Comparison of ENCODE assay signal across 29 cellular contexts in the genomic region with DNA sequence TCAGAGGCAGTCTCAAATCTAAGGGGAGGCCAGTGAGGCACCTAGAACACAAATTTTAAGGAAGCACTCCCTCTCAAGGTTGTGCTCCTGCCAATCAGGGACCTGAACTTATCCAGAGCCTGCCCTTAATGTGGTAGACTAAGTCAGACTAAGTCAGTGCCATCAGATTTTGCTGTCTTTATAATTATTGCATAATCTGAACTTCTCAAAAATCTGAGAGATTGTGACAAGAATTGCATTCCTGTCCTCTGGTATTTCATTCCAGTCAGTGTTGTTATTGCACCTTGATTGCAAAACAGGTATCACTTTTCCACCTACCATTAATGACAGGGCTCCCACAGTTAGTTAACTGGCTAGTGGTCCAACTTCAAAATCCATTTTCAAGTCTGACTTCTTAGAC.
A peak's percentile ranks its signal among the peaks of the same experiment; 100 is the strongest.
DNase-seq lines count a peak whose midpoint lies in the region; ATAC-seq and TF ChIP-seq lines count a peak whose summit lies in the region.
"Had no signal": no experiment of that assay in that cellular context is flagged by ENCODE, and none has a peak within 500 bp of the region (broad histone marks: within the 10 kb centered on the region; RNA-seq: fewer than 3 reads in every experiment).

No MANE protein-coding gene starts in this region.

- no peak for DNase-seq in PC-3
- no peak for DNase-seq in head of caudate nucleus
- no peak for DNase-seq in GM20000 (ENCODE audit: low spot score)
- DNase-seq: 8988T; ACHN; AML-193; BE2C; C1 segment of cervical spinal cord; Caco-2; Calu3; CD4-positive, alpha-beta memory T cell; CD4-positive, alpha-beta T cell; CD4-positive, CD25-positive, alpha-beta regulatory T cell; CD8-positive, alpha-beta memory T cell; CD8-positive, alpha-beta T cell; COR-L47; DMS 273 treated with DMSO at 0.1 percent for 48 hours; DMS153; DMS53; DMS79; DMS79 treated with DMSO at 0.1 percent for 48 hours; DND-41; EL had no signal

- H3K27me3 ChIP-seq in BLaER1 (no peaks in the 10 kb centered on the region), PC-3 (ENCODE audit: low read length) (no peaks in the 10 kb centered on the region)
- H3K27me3 ChIP-seq in BLaER1 treated with 17β-estradiol and CSF1 and Interleukin-3, amounts not matched to agents 10 nM and 100 nM: no peaks in the 10 kb centered on the region
- H3K27me3 ChIP-seq: BE2C had no signal

- TF ChIP-seq CTCF in PC-3 (conservative IDR thresholded peaks at IDR 0.05; ENCODE audit: low read depth, low read length): no peak
- no peak for TF ChIP-seq CTCF in GM20000 (IDR thresholded peaks at IDR 0.05; ENCODE audit: extremely low read depth, missing control alignments)

- H3K4me2 ChIP-seq in BLaER1: peak overlapping the region; percentile 39
- H3K4me2 ChIP-seq in BLaER1 treated with 17β-estradiol and CSF1 and Interleukin-3, amounts not matched to agents 10 nM and 100 nM: peak overlapping the region; percentile 1 to 81 (median 42); a peak in 19 of 22 replicates
- no peak overlapping the region for H3K4me2 ChIP-seq in PC-3 (ENCODE audit: low read length)
- H3K4me2 ChIP-seq: A549 had no signal

- intact Hi-C loops in PC-3 (cut with micrococcal nuclease) (no loop called here), head of caudate nucleus (cut with DNase I) (no loop called here)

- no TSS peak for BruUV-seq in PC-3 (replicated peaks; lab: Mats Ljungman, UMichigan)

- H3K36me3 ChIP-seq in BLaER1 (no peaks in the 10 kb centered on the region), PC-3 (ENCODE audit: low read depth, low read length) (no peaks in the 10 kb centered on the region)
- no peaks in the 10 kb centered on the region for H3K36me3 ChIP-seq in BLaER1 treated with 17β-estradiol and CSF1 and Interleukin-3, amounts not matched to agents 10 nM and 100 nM
- H3K36me3 ChIP-seq: BE2C had no signal

- no peaks in the 10 kb centered on the region for H4K20me1 ChIP-seq in BLaER1
- H4K20me1 ChIP-seq in BLaER1 treated with 17β-estradiol and CSF1 and Interleukin-3, amounts not matched to agents 10 nM and 100 nM: no peaks in the 10 kb centered on the region
- no peaks in the 10 kb centered on the region for H4K20me1 ChIP-seq in PC-3 (ENCODE audit: low read length)

- H3K79me2 ChIP-seq in PC-3 (ENCODE audit: low read length): no peaks in the 10 kb centered on the region

- no peaks in the 10 kb centered on the region for H3F3A ChIP-seq in PC-3 (ENCODE audit: low read length, unreplicated experiment)

- H3K9me3 ChIP-seq in BLaER1 (peaks cover 22% of the 10 kb centered on the region), PC-3 (ENCODE audit: low read length) (peaks cover 14% of the 10 kb centered on the region)
- peaks cover 17 to 26% (median 20%) of the 10 kb centered on the region in 11 experiments for H3K9me3 ChIP-seq in BLaER1 treated with 17β-estradiol and CSF1 and Interleukin-3, amounts not matched to agents 10 nM and 100 nM (replicated peaks in 1 of 11)
- H3K9me3 ChIP-seq: A549, BE2C, Caco-2 had no signal

- H3K9ac ChIP-seq in BLaER1: no peak overlapping the region
- peak overlapping the region in 2 of 11 experiments; percentile 20 to 38; a peak in 1 of 22 replicates for H3K9ac ChIP-seq in BLaER1 treated with 17β-estradiol and CSF1 and Interleukin-3, amounts not matched to agents 10 nM and 100 nM
- no peak overlapping the region for H3K9ac ChIP-seq in PC-3 (ENCODE audit: low read length)

- no peak overlapping the region for H3K27ac ChIP-seq in BLaER1
- H3K27ac ChIP-seq in BLaER1 treated with 17β-estradiol and CSF1 and Interleukin-3, amounts not matched to agents 10 nM and 100 nM: peak overlapping the region in 4 of 11 experiments; percentile 38 to 53 (median 44); a peak in 6 of 22 replicates
- H3K27ac ChIP-seq in PC-3 (ENCODE audit: low read length): no peak overlapping the region
- H3K27ac ChIP-seq: 22Rv1, A549, C4-2B had no signal

- ATAC-seq in PC-3 (no peak), GM19463 (IDR thresholded peaks at IDR 0.05; ENCODE audit: unreplicated experiment) (no peak)
- ATAC-seq: A549; CD8-positive, alpha-beta T cell had no signal

- POLR2A ChIA-PET in PC-3 (lab: Charles Lee; ENCODE audit: unreplicated experiment): no interaction called here

- H2AFZ ChIP-seq in PC-3 (ENCODE audit: low read length): 0 out of 2 replicates have a peak overlapping the region, but pooled peaks have one; percentile 18

- H3K4me1 ChIP-seq in BLaER1: peaks cover 7% of the 10 kb centered on the region
- peaks cover 0 to 20% (median 15%) of the 10 kb centered on the region in 10 experiments; a peak in 16 of 20 replicates for H3K4me1 ChIP-seq in BLaER1 treated with 17β-estradiol and CSF1 and Interleukin-3, amounts not matched to agents 10 nM and 100 nM
- H3K4me1 ChIP-seq in PC-3 (ENCODE audit: insufficient read depth, low read length): no peaks in the 10 kb centered on the region
- H3K4me1 ChIP-seq: A549, BE2C, Caco-2 had no signal

- CTCF ChIA-PET in PC-3 (lab: Charles Lee): no interaction called here

- no peaks in the 10 kb centered on the region for H3K9me2 ChIP-seq in PC-3 (replicated peaks; ENCODE audit: low read length)

- H3K4me3 ChIP-seq in BLaER1 (no peak overlapping the region), PC-3 (ENCODE audit: low read length) (no peak overlapping the region)
- H3K4me3 ChIP-seq in BLaER1 treated with 17β-estradiol and CSF1 and Interleukin-3, amounts not matched to agents 10 nM and 100 nM: peak overlapping the region in 1 of 10 experiments; percentile 6; a peak in 1 of 20 replicates
- H3K4me3 ChIP-seq: A549 had no signal
